Comparison of ENCODE assay signal across 33 cellular contexts in the genomic region with DNA sequence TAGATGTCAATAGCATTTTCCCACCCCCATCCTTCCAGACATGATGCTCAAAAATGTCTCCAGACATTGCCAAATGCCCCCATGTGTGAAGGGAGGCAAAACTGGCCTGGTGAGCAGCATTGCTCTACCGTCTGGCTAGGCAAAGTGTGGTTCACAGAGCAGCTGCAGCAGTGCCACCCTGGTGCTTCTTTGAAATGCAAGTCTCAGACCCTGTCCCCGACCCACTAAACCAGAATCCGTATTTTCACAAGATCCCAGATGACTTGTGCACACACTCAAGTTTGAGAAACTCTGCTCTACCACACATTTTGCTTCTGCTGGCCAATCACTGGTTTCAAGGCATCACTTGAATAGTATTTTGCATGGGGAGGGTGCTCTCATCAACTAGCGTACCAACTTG.
"Had no signal": no experiment of that assay in that cellular context is flagged by ENCODE, and none has a peak within 500 bp of the region (broad histone marks: within the 10 kb centered on the region; RNA-seq: fewer than 3 reads in every experiment).

No MANE protein-coding gene starts in this region.

- H3K4me3 ChIP-seq: adrenal gland, cardiac muscle cell had no signal

- H3K4me1 Mint-ChIP-seq: activated CD4-positive, alpha-beta memory T cell treated with anti-CD3 and anti-CD28 coated beads, Interleukin-2, amount 10 ng/mL, durations not matched to agents 7 days and 5 days; activated CD4-positive, alpha-beta T cell treated with anti-CD3 and anti-CD28 coated beads for 36 hours; activated CD4-positive, alpha-beta T cell treated with anti-CD3 and anti-CD28 coated beads, Interleukin-2, amount 10 ng/mL, durations not matched to agents 7 days and 5 days; activated CD8-positive, alpha-beta memory T cell treated with anti-CD3 and anti-CD28 coated beads, Interleukin-2, amount 10 ng/mL, durations not matched to agents 7 days and 5 days; activated naive CD8-positive, alpha-beta T cell treated with anti-CD3 and anti-CD28 coated beads for 36 hours; activated T-helper 17 cell treated with anti-CD3 and anti-CD28 coated beads, Interleukin-2, amount 50 U/mL, for 72 hours; T-cell had no signal

- H3K36me3 ChIP-seq: adrenal gland, ascending aorta, cardiac muscle cell had no signal

- H3K36me3 Mint-ChIP-seq: activated CD8-positive, alpha-beta memory T cell treated with anti-CD3 and anti-CD28 coated beads, Interleukin-2, amount 10 ng/mL, durations not matched to agents 7 days and 5 days; activated naive CD4-positive, alpha-beta T cell treated with anti-CD3 and anti-CD28 coated beads, Interleukin-2, amount 50 U/mL, for 72 hours; activated naive CD8-positive, alpha-beta T cell treated with anti-CD3 and anti-CD28 coated beads for 36 hours; brain; T-cell had no signal

- H3K9me3 ChIP-seq: adrenal gland, ascending aorta had no signal

- H3K27ac Mint-ChIP-seq: activated CD4-positive, alpha-beta memory T cell treated with anti-CD3 and anti-CD28 coated beads, Interleukin-2, amount 10 ng/mL, durations not matched to agents 7 days and 5 days; activated CD4-positive, alpha-beta T cell treated with anti-CD3 and anti-CD28 coated beads for 36 hours; activated CD4-positive, alpha-beta T cell treated with anti-CD3 and anti-CD28 coated beads, Interleukin-2, amount 10 ng/mL, durations not matched to agents 7 days and 5 days; activated CD8-positive, alpha-beta memory T cell treated with anti-CD3 and anti-CD28 coated beads, Interleukin-2, amount 10 ng/mL, durations not matched to agents 7 days and 5 days; activated CD8-positive, alpha-beta T cell treated with anti-CD3 and anti-CD28 coated beads, Interleukin-2, amount 10 ng/mL, durations not matched to agents 7 days and 5 days; activated naive CD4-positive, alpha-beta T cell treated with anti-CD3 and anti-CD28 coated beads for 36 hours; activated naive CD4-positive, alpha-beta T cell treated with anti-CD3 and anti-CD28 coated beads, Interleukin-2, amount 50 U/mL, for 72 hours; activated naive CD8-positive, alpha-beta T cell treated with anti-CD3 and anti-CD28 coated beads for 36 hours; activated T-cell treated with anti-CD3 and anti-CD28 coated beads, Interleukin-2, amount 50 U/mL, for 72 hours; activated T-helper 1 cell treated with anti-CD3 and anti-CD28 coated beads, Interleukin-12 subunit alpha, Interleukin-12 subunit beta, Interleukin-2, Interleukin-4 antibody, amounts not matched to agents 30 ng/mL and 10 ng/mL and 1 ng/mL, durations not matched to agents 14 hours and 24 hours and 36 hours; activated T-helper 17 cell treated with anti-CD3 and anti-CD28 coated beads, Interleukin-2, amount 50 U/mL, for 72 hours; T-cell; T-helper 17 cell had no signal

- ATAC-seq: activated CD4-positive, alpha-beta T cell treated with anti-CD3 and anti-CD28 coated beads for 36 hours; activated CD4-positive, CD25-positive, alpha-beta regulatory T cell treated with anti-CD3 and anti-CD28 coated beads, Interleukin-2, amount 50 U/mL, for 24 hours; activated CD8-positive, alpha-beta memory T cell treated with anti-CD3 and anti-CD28 coated beads, Interleukin-2, amount 10 ng/mL, durations not matched to agents 7 days and 5 days; activated CD8-positive, alpha-beta T cell treated with anti-CD3 and anti-CD28 coated beads, Interleukin-2, amount 10 ng/mL, durations not matched to agents 7 days and 5 days; activated naive CD4-positive, alpha-beta T cell treated with anti-CD3 and anti-CD28 coated beads, Interleukin-2, amount 50 U/mL, for 72 hours; activated T-cell treated with anti-CD3 and anti-CD28 coated beads, Interleukin-2, amount 50 U/mL, for 4 hours; activated T-cell treated with anti-CD3 and anti-CD28 coated beads, Interleukin-2, amount 50 U/mL, for 72 hours; activated T-helper 17 cell treated with anti-CD3 and anti-CD28 coated beads, Interleukin-2, amount 50 U/mL, for 72 hours; T-cell; T-helper 17 cell had no signal

- DNase-seq: activated CD4-positive, alpha-beta memory T cell treated with anti-CD3 and anti-CD28 coated beads, Interleukin-2, amount 10 ng/mL, durations not matched to agents 7 days and 5 days; activated CD4-positive, alpha-beta T cell treated with anti-CD3 and anti-CD28 coated beads for 1 hour; activated CD4-positive, alpha-beta T cell treated with anti-CD3 and anti-CD28 coated beads for 36 hours; activated CD4-positive, alpha-beta T cell treated with anti-CD3 and anti-CD28 coated beads for 48 hours; activated CD4-positive, alpha-beta T cell treated with anti-CD3 and anti-CD28 coated beads, Interleukin-2, amount 10 ng/mL, durations not matched to agents 7 days and 5 days; activated CD4-positive, alpha-beta T cell treated with anti-CD3 and anti-CD28 coated beads, Interleukin-2, amount 50 U/mL, for 48 hours; activated CD4-positive, CD25-positive, alpha-beta regulatory T cell; activated CD8-positive, alpha-beta memory T cell treated with anti-CD3 and anti-CD28 coated beads for 24 hours; activated CD8-positive, alpha-beta memory T cell treated with anti-CD3 and anti-CD28 coated beads, Interleukin-2, amount 10 ng/mL, durations not matched to agents 7 days and 5 days; activated CD8-positive, alpha-beta memory T cell treated with anti-CD3 and anti-CD28 coated beads, Interleukin-2, amount 50 U/mL, for 48 hours; activated CD8-positive, alpha-beta T cell treated with anti-CD3 and anti-CD28 coated beads, Interleukin-2, amount 10 ng/mL, durations not matched to agents 7 days and 5 days; activated effector memory CD4-positive, alpha-beta T cell treated with anti-CD3 and anti-CD28 coated beads, Interleukin-2, amount 50 U/mL, for 16 hours; activated gamma-delta T cell treated with Interleukin-2 at 50 U/mL for 16 hours; activated naive CD4-positive, alpha-beta T cell; activated naive CD4-positive, alpha-beta T cell treated with anti-CD3 and anti-CD28 coated beads for 36 hours; activated naive CD4-positive, alpha-beta T cell treated with anti-CD3 and anti-CD28 coated beads, Interleukin-2, amount 50 U/mL, for 16 hours; activated naive CD8-positive, alpha-beta T cell treated with anti-CD3 and anti-CD28 coated beads for 36 hours; activated T-cell treated with anti-CD3 and anti-CD28 coated beads, Interleukin-2, amount 50 U/mL, for 4 hours; activated T-cell treated with anti-CD3 and anti-CD28 coated beads, Interleukin-2, amount 50 U/mL, for 72 hours; adrenal gland; amniotic stem cell; central memory CD4-positive, alpha-beta T cell; cerebellar nuclear complex; T-cell; T-helper 17 cell; T1000 had no signal

- H3K9me3 Mint-ChIP-seq: activated CD4-positive, alpha-beta memory T cell treated with anti-CD3 and anti-CD28 coated beads, Interleukin-2, amount 10 ng/mL, durations not matched to agents 7 days and 5 days; activated CD4-positive, alpha-beta T cell treated with anti-CD3 and anti-CD28 coated beads, Interleukin-2, amount 10 ng/mL, durations not matched to agents 7 days and 5 days; activated naive CD4-positive, alpha-beta T cell treated with anti-CD3 and anti-CD28 coated beads for 36 hours; activated naive CD4-positive, alpha-beta T cell treated with anti-CD3 and anti-CD28 coated beads, Interleukin-2, amount 50 U/mL, for 72 hours; activated naive CD8-positive, alpha-beta T cell treated with anti-CD3 and anti-CD28 coated beads for 36 hours; activated T-cell treated with anti-CD3 and anti-CD28 coated beads, Interleukin-2, amount 50 U/mL, for 4 hours; activated T-cell treated with anti-CD3 and anti-CD28 coated beads, Interleukin-2, amount 50 U/mL, for 72 hours; activated T-helper 1 cell treated with anti-CD3 and anti-CD28 coated beads, Interleukin-12 subunit alpha, Interleukin-12 subunit beta, Interleukin-2, Interleukin-4 antibody, amounts not matched to agents 30 ng/mL and 10 ng/mL and 1 ng/mL, durations not matched to agents 14 hours and 24 hours and 36 hours; activated T-helper 17 cell treated with anti-CD3 and anti-CD28 coated beads, Interleukin-2, amount 50 U/mL, for 72 hours; T-cell had no signal

- H3K4me3 Mint-ChIP-seq: activated CD4-positive, alpha-beta memory T cell treated with anti-CD3 and anti-CD28 coated beads, Interleukin-2, amount 10 ng/mL, durations not matched to agents 7 days and 5 days; activated CD4-positive, alpha-beta T cell treated with anti-CD3 and anti-CD28 coated beads for 36 hours; activated CD4-positive, alpha-beta T cell treated with anti-CD3 and anti-CD28 coated beads, Interleukin-2, amount 10 ng/mL, durations not matched to agents 7 days and 5 days; activated CD8-positive, alpha-beta memory T cell treated with anti-CD3 and anti-CD28 coated beads, Interleukin-2, amount 10 ng/mL, durations not matched to agents 7 days and 5 days; activated CD8-positive, alpha-beta T cell treated with anti-CD3 and anti-CD28 coated beads, Interleukin-2, amount 10 ng/mL, durations not matched to agents 7 days and 5 days; activated naive CD4-positive, alpha-beta T cell treated with anti-CD3 and anti-CD28 coated beads for 36 hours; activated naive CD8-positive, alpha-beta T cell treated with anti-CD3 and anti-CD28 coated beads for 36 hours; activated T-cell treated with anti-CD3 and anti-CD28 coated beads, Interleukin-2, amount 50 U/mL, for 4 hours; activated T-cell treated with anti-CD3 and anti-CD28 coated beads, Interleukin-2, amount 50 U/mL, for 72 hours; activated T-helper 1 cell treated with anti-CD3 and anti-CD28 coated beads, Interleukin-12 subunit alpha, Interleukin-12 subunit beta, Interleukin-2, Interleukin-4 antibody, amounts not matched to agents 30 ng/mL and 10 ng/mL and 1 ng/mL, durations not matched to agents 14 hours and 24 hours and 36 hours; activated T-helper 17 cell treated with anti-CD3 and anti-CD28 coated beads, Interleukin-2, amount 50 U/mL, for 72 hours; brain; T-cell; T-helper 17 cell had no signal

- H3K4me1 ChIP-seq: adrenal gland, ascending aorta had no signal

- H3K27ac ChIP-seq: adrenal gland, ascending aorta, cardiac muscle cell had no signal

- H3K27me3 ChIP-seq: adrenal gland, ascending aorta, cardiac muscle cell had no signal
